17 cellular contexts compared by ENCODE assay signal in the genomic region with DNA sequence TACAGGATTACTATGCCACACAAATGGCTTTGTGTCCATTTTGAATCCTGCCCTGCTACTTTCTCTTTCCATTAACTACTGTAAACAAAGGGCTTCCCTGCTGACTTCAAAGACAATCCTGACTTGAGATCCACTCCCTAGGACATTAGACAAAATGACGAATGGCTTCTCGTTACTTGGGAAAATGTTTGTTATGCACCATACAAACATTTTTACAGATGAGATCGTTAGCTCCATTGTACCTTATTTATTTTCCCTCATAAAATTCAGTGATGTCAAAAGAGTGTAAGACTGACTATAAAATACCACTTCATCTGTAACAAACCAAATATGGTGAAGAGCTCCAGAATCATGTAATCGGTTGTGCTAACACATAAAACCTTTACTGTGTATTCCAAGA.
DNase-seq lines count a peak whose midpoint lies in the region; ATAC-seq and TF ChIP-seq lines count a peak whose summit lies in the region.
"Had no signal": no experiment of that assay in that cellular context is flagged by ENCODE, and none has a peak within 500 bp of the region (broad histone marks: within the 10 kb centered on the region; RNA-seq: fewer than 3 reads in every experiment).

No MANE protein-coding gene starts in this region.

- H3K4me3 Mint-ChIP-seq in mesothelial cell of epicardium, result peak overlapping the region; percentile 31
- H3K4me3 Mint-ChIP-seq: T-cell, WTC11 had no signal

- H4K5ac ChIP-seq in IMR-90 (ENCODE audit: low read depth, low read length), result no peak overlapping the region

- peaks cover 3% of the 10 kb centered on the region; the same call in 1 of the 2 replicates for H3K9me1 ChIP-seq in IMR-90 (ENCODE audit: insufficient read depth, low read length)

- H2BK5ac ChIP-seq in IMR-90 (ENCODE audit: low read depth, low read length, poor library complexity, severe bottlenecking), result no peak overlapping the region

- no peak for TF ChIP-seq RAD21 in IMR-90 (IDR thresholded peaks at IDR 0.05; ENCODE audit: low read length)

- no peak overlapping the region for H3K4me2 ChIP-seq in IMR-90 (ENCODE audit: low read depth, low read length)
- H3K4me2 ChIP-seq: PC-9 had no signal

- in situ Hi-C loops in IMR-90 (cut with MboI; ENCODE audit: low sequenced_read_pairs), result no loop called here

- H4K91ac ChIP-seq in IMR-90 (ENCODE audit: insufficient read depth, low read depth, low read length), result no peak overlapping the region

- peak overlapping the region; percentile 5; the same call in 1 of the 2 replicates for H3K18ac ChIP-seq in IMR-90 (ENCODE audit: low read depth, low read length)

- peaks cover 32% of the 10 kb centered on the region for H3K36me3 Mint-ChIP-seq in mesothelial cell of epicardium
- H3K36me3 Mint-ChIP-seq: T-cell, WTC11 had no signal

- no peak overlapping the region for H3K14ac ChIP-seq in IMR-90 (replicated peaks; ENCODE audit: low read depth, low read length)

- no peaks in the 10 kb centered on the region for H3K27me3 ChIP-seq in IMR-90 (ENCODE audit: control insufficient read depth, insufficient read depth, low read length)
- H3K27me3 ChIP-seq: right atrium auricular region had no signal

- TF ChIP-seq CTCF in IMR-90 (conservative IDR thresholded peaks at IDR 0.05; ENCODE audit: low read depth, low read length) (no peak), mesothelial cell of epicardium (IDR thresholded peaks at IDR 0.05; ENCODE audit: unreplicated experiment) (no peak)

- DNase-seq in DMS53 (lab: John Stamatoyannopoulos, UW) (peak; percentile 76), IMR-90 (no peak), SHP77 treated with DMSO at 0.1 percent for 48 hours (lab: John Stamatoyannopoulos, UW) (peak; percentile 79), mesothelial cell of epicardium (ENCODE audit: low spot score in 2 of 2, unreplicated experiment in 2 of 2) (no peak), foreskin melanocyte (no peak)
- DNase-seq: amniotic stem cell; NCI-H2227 treated with DMSO at 0.1 percent for 48 hours; PC-9; stimulated activated CD4-positive, alpha-beta T cell treated with anti-CD3 and anti-CD28 coated beads, Interleukin-1b, Interleukin-23, amount 100 ng/mL, for 48 hours; substantia nigra; T-cell had no signal

- H3K23ac ChIP-seq in IMR-90 (ENCODE audit: low read depth, low read length), result no peak overlapping the region

- no peak overlapping the region; a peak in 1 of 4 replicates for H4K8ac ChIP-seq in IMR-90 (ENCODE audit: low read depth in 2 of 2, low read length in 2 of 2)

- no peak overlapping the region for H2BK20ac ChIP-seq in IMR-90 (ENCODE audit: low read depth, low read length)

- ATAC-seq in IMR-90 (ENCODE audit: low read depth) (no peak), HG03108 (IDR thresholded peaks at IDR 0.05; ENCODE audit: unreplicated experiment) (no peak), HG03280 (IDR thresholded peaks at IDR 0.05; ENCODE audit: unreplicated experiment) (no peak), HG02759 (IDR thresholded peaks at IDR 0.05; ENCODE audit: unreplicated experiment) (no peak)
- ATAC-seq: T-cell, WTC11 had no signal

- no peaks in the 10 kb centered on the region; a peak in 1 of 4 replicates for H3K79me1 ChIP-seq in IMR-90 (ENCODE audit: low read depth in 1 of 2, low read length in 2 of 2)

- no peak overlapping the region for H2AK5ac ChIP-seq in IMR-90 (ENCODE audit: low read depth, low read length)

- H3K27ac ChIP-seq in IMR-90 (ENCODE audit: insufficient read depth, low read length), result no peak overlapping the region
- H3K27ac ChIP-seq: PC-9, right atrium auricular region had no signal

- H3K9ac ChIP-seq in IMR-90 (ENCODE audit: low read depth, low read length), result no peak overlapping the region

- no peak overlapping the region for H3K4ac ChIP-seq in IMR-90 (ENCODE audit: low read depth, low read length)

- no peaks in the 10 kb centered on the region for H4K20me1 ChIP-seq in IMR-90 (ENCODE audit: insufficient read depth, low read length)

- no peaks in the 10 kb centered on the region for H3K9me3 Mint-ChIP-seq in mesothelial cell of epicardium
- H3K9me3 Mint-ChIP-seq: WTC11 had no signal

- H2BK15ac ChIP-seq in IMR-90 (ENCODE audit: low read depth, low read length), result no peak overlapping the region

- no peaks in the 10 kb centered on the region for H3K9me3 ChIP-seq in IMR-90 (ENCODE audit: control insufficient read depth, insufficient read depth, low read length)
- H3K9me3 ChIP-seq: right atrium auricular region had no signal

- H3K27me3 Mint-ChIP-seq in mesothelial cell of epicardium (ENCODE audit: low read depth), result no peaks in the 10 kb centered on the region
- H3K27me3 Mint-ChIP-seq: T-cell had no signal

- H3K27ac Mint-ChIP-seq in mesothelial cell of epicardium, result peak overlapping the region; percentile 64
- H3K27ac Mint-ChIP-seq: T-cell, WTC11 had no signal

- WGBS in IMR-90 (ENCODE audit: extremely low coverage in 2 of 2, insufficient read length in 1 of 2), 2 experiments, result no CpG with 5 or more reads among the region's 4 CpGs

- no peak for TF ChIP-seq POLR2A in IMR-90 (IDR thresholded peaks at IDR 0.05; ENCODE audit: low read depth, low read length)

- POLR2A ChIA-PET in IMR-90 (lab: Charles Lee; ENCODE audit: unreplicated experiment), result no interaction called here

- H3K4me1 ChIP-seq in IMR-90 (ENCODE audit: control insufficient read depth, insufficient read depth, low read length), result no peaks in the 10 kb centered on the region
- H3K4me1 ChIP-seq: right atrium auricular region had no signal

- H3K4me3 ChIP-seq in IMR-90 (ENCODE audit: insufficient read depth, low read depth, low read length), result no peak overlapping the region
- H3K4me3 ChIP-seq: lung, PC-9, right atrium auricular region had no signal

- BruUV-seq in IMR-90 (replicated peaks; lab: Mats Ljungman, UMichigan), result no TSS peak

- intact Hi-C loops in IMR-90 (cut with micrococcal nuclease), result no loop called here

- H3K4me1 Mint-ChIP-seq in mesothelial cell of epicardium, result peaks cover 54% of the 10 kb centered on the region
- H3K4me1 Mint-ChIP-seq: T-cell had no signal

- no peaks in the 10 kb centered on the region; the same call in 1 of the 2 replicates for H3K36me3 ChIP-seq in IMR-90 (ENCODE audit: control insufficient read depth, insufficient read depth, low read length)
- H3K36me3 ChIP-seq: right atrium auricular region had no signal

- dilution Hi-C loops in IMR-90 (cut with HindIII; ENCODE audit: low sequenced_read_pairs, unreplicated experiment), result no loop called here

- H3K56ac ChIP-seq in IMR-90 (ENCODE audit: extremely low read depth, insufficient read depth, low read length), result no peak overlapping the region

- H2AFZ ChIP-seq in IMR-90 (replicated peaks; ENCODE audit: low read length, poor library complexity), result no peak overlapping the region
- H2AFZ ChIP-seq: PC-9 had no signal

- no peak overlapping the region for H2AK9ac ChIP-seq in IMR-90 (replicated peaks; ENCODE audit: low read depth, low read length, poor library complexity)

- H2BK120ac ChIP-seq in IMR-90 (ENCODE audit: low read depth, low read length), result no peak overlapping the region

- CTCF ChIA-PET in IMR-90 (lab: Yijun Ruan, JAX), result no interaction called here

TF ChIP-seq in IMR-90, 13 proteins besides CTCF, POLR2A, EP300 and RAD21:
- TF ChIP-seq, protein P1, sequence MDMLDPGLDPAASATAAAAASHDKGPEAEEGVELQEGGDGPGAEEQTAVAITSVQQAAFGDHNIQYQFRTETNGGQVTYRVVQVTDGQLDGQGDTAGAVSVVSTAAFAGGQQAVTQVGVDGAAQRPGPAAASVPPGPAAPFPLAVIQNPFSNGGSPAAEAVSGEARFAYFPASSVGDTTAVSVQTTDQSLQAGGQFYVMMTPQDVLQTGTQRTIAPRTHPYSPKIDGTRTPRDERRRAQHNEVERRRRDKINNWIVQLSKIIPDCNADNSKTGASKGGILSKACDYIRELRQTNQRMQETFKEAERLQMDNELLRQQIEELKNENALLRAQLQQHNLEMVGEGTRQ (IDR thresholded peaks at IDR 0.05; ENCODE audit: low read depth, low read length), result no peak
- no peak for TF ChIP-seq NFE2L2 (IDR thresholded peaks at IDR 0.05; ENCODE audit: low read depth, low read length)
- TF ChIP-seq, protein P2, sequence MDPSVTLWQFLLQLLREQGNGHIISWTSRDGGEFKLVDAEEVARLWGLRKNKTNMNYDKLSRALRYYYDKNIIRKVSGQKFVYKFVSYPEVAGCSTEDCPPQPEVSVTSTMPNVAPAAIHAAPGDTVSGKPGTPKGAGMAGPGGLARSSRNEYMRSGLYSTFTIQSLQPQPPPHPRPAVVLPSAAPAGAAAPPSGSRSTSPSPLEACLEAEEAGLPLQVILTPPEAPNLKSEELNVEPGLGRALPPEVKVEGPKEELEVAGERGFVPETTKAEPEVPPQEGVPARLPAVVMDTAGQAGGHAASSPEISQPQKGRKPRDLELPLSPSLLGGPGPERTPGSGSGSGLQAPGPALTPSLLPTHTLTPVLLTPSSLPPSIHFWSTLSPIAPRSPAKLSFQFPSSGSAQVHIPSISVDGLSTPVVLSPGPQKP (IDR thresholded peaks at IDR 0.05; ENCODE audit: borderline replicate concordance, low read depth, low read length), result no peak
- TF ChIP-seq BHLHE40 (IDR thresholded peaks at IDR 0.05; ENCODE audit: low read depth, low read length), result no peak
- no peak for TF ChIP-seq CHD1 (IDR thresholded peaks at IDR 0.05; ENCODE audit: low read depth, low read length)
- TF ChIP-seq MXI1 (IDR thresholded peaks at IDR 0.05; ENCODE audit: borderline replicate concordance, low read depth, low read length), result no peak
- TF ChIP-seq MAZ (IDR thresholded peaks at IDR 0.05; ENCODE audit: borderline replicate concordance, low read depth, low read length), result no peak
- no peak for TF ChIP-seq RFX5 (IDR thresholded peaks at IDR 0.05; ENCODE audit: low read depth, low read length)
- no peak for TF ChIP-seq RCOR1 (IDR thresholded peaks at IDR 0.05; ENCODE audit: insufficient replicate concordance, low read length)

Comparison
In these comparisons a context has a peak if more than half of its experiments do, and no peak if none do; other contexts are left out.
1. DNase-seq: peak in DMS53 (single experiment) and SHP77 treated with DMSO at 0.1 percent for 48 hours (single experiment); none in IMR-90 (single experiment), mesothelial cell of epicardium (0 of 2) and foreskin melanocyte (single experiment).